21 cellular contexts compared by ENCODE assay signal in the genomic region with DNA sequence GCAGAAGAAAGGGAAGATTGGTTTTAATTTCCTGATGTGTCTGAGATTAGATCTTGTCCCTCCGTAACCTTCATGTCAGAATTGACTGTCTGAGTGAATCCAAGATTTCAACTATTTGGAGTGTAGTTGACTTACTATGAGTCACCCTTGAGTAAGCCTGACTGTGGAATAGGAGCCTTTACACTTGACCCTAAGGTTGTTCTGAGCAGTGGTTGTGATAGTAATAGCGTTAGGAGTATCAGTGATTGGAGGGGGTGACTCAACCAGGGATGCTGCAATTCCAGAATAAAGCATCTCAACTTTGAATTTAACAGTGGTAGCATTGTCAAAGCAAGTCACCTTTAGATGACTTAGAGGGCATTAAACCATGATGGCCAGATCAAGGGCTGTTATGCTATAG.
DNase-seq lines count a peak whose midpoint lies in the region; TF ChIP-seq lines count a peak whose summit lies in the region.
"Had no signal": no experiment of that assay in that cellular context is flagged by ENCODE, and none has a peak within 500 bp of the region (broad histone marks: within the 10 kb centered on the region; RNA-seq: fewer than 3 reads in every experiment).

No MANE protein-coding gene starts in this region.

- no peaks in the 10 kb centered on the region for H3K27me3 Mint-ChIP-seq in endothelial cell (ENCODE audit: unreplicated experiment)
- H3K27me3 Mint-ChIP-seq: CD4-positive, alpha-beta T cell; IgD-negative memory B cell had no signal

- H3K36me3 Mint-ChIP-seq in endothelial cell (ENCODE audit: low read depth, unreplicated experiment): no peaks in the 10 kb centered on the region
- H3K36me3 Mint-ChIP-seq: IgD-negative memory B cell had no signal

- H3K27ac Mint-ChIP-seq in endothelial cell (ENCODE audit: unreplicated experiment): no peak overlapping the region
- H3K27ac Mint-ChIP-seq: CD4-positive, alpha-beta T cell; IgD-negative memory B cell had no signal

- H3K4me3 Mint-ChIP-seq in endothelial cell (ENCODE audit: unreplicated experiment): no peak overlapping the region
- H3K4me3 Mint-ChIP-seq: CD4-positive, alpha-beta T cell; IgD-negative memory B cell had no signal

- TF ChIP-seq CTCF in RWPE1 (conservative IDR thresholded peaks at IDR 0.05; ENCODE audit: low read depth) (no peak), kidney epithelial cell (IDR thresholded peaks at IDR 0.05; ENCODE audit: insufficient read depth, low read length, poor library complexity, severe bottlenecking) (no peak), endothelial cell (IDR thresholded peaks at IDR 0.05; ENCODE audit: unreplicated experiment) (no peak)

- no peak overlapping the region for H3K4me3 ChIP-seq in kidney epithelial cell (ENCODE audit: low read depth, low read length)
- H3K4me3 ChIP-seq: BLaER1, Peyer's patch had no signal

- no peaks in the 10 kb centered on the region for H3K4me1 Mint-ChIP-seq in endothelial cell (ENCODE audit: unreplicated experiment)
- H3K4me1 Mint-ChIP-seq: IgD-negative memory B cell had no signal

- POLR2A ChIA-PET in RWPE1 (lab: Yijun Ruan, JAX; ENCODE audit: low non-redundant PET): no interaction called here

- no peak overlapping the region for H3K27ac ChIP-seq in RWPE1
- H3K27ac ChIP-seq: BLaER1, HL-60, Peyer's patch had no signal

- no peaks in the 10 kb centered on the region for H3K9me3 Mint-ChIP-seq in endothelial cell (ENCODE audit: unreplicated experiment)

- no peaks in the 10 kb centered on the region for H3K27me3 ChIP-seq in kidney epithelial cell (ENCODE audit: control insufficient read depth, insufficient read depth, low read length)
- H3K27me3 ChIP-seq: BLaER1, Peyer's patch had no signal

- CTCF ChIA-PET in RWPE1 (lab: Yijun Ruan, JAX): no interaction called here

- H3K36me3 ChIP-seq in kidney epithelial cell (ENCODE audit: control insufficient read depth, insufficient read depth, low read length): no peaks in the 10 kb centered on the region
- H3K36me3 ChIP-seq: BLaER1, Peyer's patch had no signal

- DNase-seq in HS-5 (ENCODE audit: low read depth) (peak; percentile 53), RWPE1 (ENCODE audit: low spot score) (peak; percentile 53), kidney epithelial cell (ENCODE audit: low read depth) (peak; percentile 34), endothelial cell (ENCODE audit: low spot score) (no peak), DMS153 treated with DMSO at 0.1 percent for 48 hours (lab: John Stamatoyannopoulos, UW; ENCODE audit: unreplicated experiment) (no peak), HT-29 (ENCODE audit: low spot score) (no peak)
- DNase-seq in stimulated activated CD8-positive, alpha-beta memory T cell treated with anti-CD3 and anti-CD28 coated beads, Interleukin-4, amount 100 ng/mL, for 48 hours: no peak
- DNase-seq: Caco-2; CD4-positive, alpha-beta T cell; DMS153; GDM1; NCI-H1694; NCI-H2081; NCI-H2171; NCI-H524 treated with DMSO at 0.1 percent for 48 hours; NCI-H82; Peyer's patch; SHP77 had no signal

Comparison
In these comparisons a context has a peak if more than half of its experiments do, and no peak if none do; other contexts are left out.
1. DNase-seq: peak in HS-5 (single experiment), RWPE1 (single experiment) and kidney epithelial cell (single experiment); none in stimulated activated CD8-positive, alpha-beta memory T cell treated with anti-CD3 and anti-CD28 coated beads, Interleukin-4, amount 100 ng/mL, for 48 hours (single experiment), endothelial cell (single experiment), DMS153 treated with DMSO at 0.1 percent for 48 hours (single experiment) and HT-29 (single experiment).